Comparison of ENCODE assay signal across 8 cellular contexts in the genomic region with DNA sequence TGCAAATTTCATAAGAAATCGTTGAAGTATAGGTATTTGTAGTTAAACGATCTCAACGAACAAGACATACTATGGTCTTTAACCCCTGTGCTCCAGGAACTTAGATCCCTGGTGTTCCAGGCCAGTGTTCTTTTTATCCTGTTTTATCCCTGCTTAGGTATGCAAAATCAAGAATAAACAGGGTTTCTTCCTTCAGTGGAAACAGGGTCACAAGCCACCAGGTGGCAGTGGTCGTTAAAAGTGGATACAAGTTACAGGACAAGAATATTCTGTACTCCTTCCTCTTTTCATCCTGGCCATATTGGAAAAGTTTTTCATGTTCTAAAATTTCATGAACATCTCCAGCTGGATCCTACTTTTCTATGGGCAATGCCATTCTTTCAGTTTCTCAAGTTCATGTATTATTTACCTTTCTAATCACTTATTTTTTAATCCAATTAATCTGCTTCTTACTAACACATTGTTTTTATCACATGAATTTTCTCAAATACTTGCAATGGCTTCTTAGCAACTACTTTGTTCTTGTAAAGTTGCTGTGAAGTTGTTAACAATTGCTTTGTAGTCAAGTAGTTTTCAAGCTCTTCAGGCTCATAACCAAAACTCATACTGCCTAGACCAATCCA. TPM values are rescaled to one million over a fixed set of nuclear protein-coding genes. Genes with fewer than 3 reads are reported as not detected.
DNase-seq lines count a peak whose midpoint lies in the region; ATAC-seq, FAIRE-seq and TF ChIP-seq lines count a peak whose summit lies in the region.

No MANE protein-coding gene starts in this region.

- no peak overlapping the region for H3K4me3 ChIP-seq in A549
- no peak overlapping the region for H3K4me3 ChIP-seq in kidney epithelial cell (ENCODE audit: low read depth, low read length)

- no peak for TF ChIP-seq EP300 in A549 (IDR thresholded peaks at IDR 0.05)

- peak; percentile 46 for FAIRE-seq in A549 (lab: Jason Lieb, UNC)

- no peaks in the 10 kb centered on the region for H3K9me3 ChIP-seq in A549

- ATAC-seq in A549 (peak; percentile 68 to 88; a peak in 3 of 6 replicates), HG03139 (IDR thresholded peaks at IDR 0.05; ENCODE audit: unreplicated experiment) (no peak)

- in situ Hi-C loops in T47D (cut with HindIII; ENCODE audit: low pct_unique_long_range_greater_than_20kb, low sequenced_read_pairs): no loop called here

- TF ChIP-seq CTCF in A549 (IDR thresholded peaks at IDR 0.05): peak; percentile 57
- peak; percentile 54 for TF ChIP-seq CTCF in GM12873 (IDR thresholded peaks at IDR 0.05; ENCODE audit: insufficient read depth, low read depth, low read length, missing control alignments)
- peak; percentile 59 for TF ChIP-seq CTCF in kidney epithelial cell (IDR thresholded peaks at IDR 0.05; ENCODE audit: insufficient read depth, low read length, poor library complexity, severe bottlenecking)

- WGBS in A549 (ENCODE audit: missing lambda C conversion rate): 28% methylated on average over 4 of the region's 4 CpGs

- H3K27ac ChIP-seq in A549: no peak overlapping the region

- CTCF ChIA-PET in A549 (lab: Yijun Ruan, JAX): interaction anchor here (0.6 to 2.0 kb wide), 8 partner anchors 9 to 882 kb away, joined by 3 to 6 read pairs (median 4); no protein-coding TSS in a partner anchor

- DNase-seq in A549 (ENCODE audit: low read depth in 1 of 2, low spot score in 1 of 2) (peak; percentile 24 to 81), Kasumi-1 (lab: John Stamatoyannopoulos, UW) (peak; percentile 83 to 90), SIG-M5 treated with dmso at 0.1 percent for 504 hours (lab: John Stamatoyannopoulos, UW; ENCODE audit: unreplicated experiment) (peak; percentile 78), T47D (ENCODE audit: low read depth in 1 of 2, low spot score in 1 of 2) (peak; percentile 3 to 76), kidney epithelial cell (ENCODE audit: low read depth) (no peak)
- peak; percentile 8 to 18 for DNase-seq in stimulated activated CD4-positive, alpha-beta T cell treated with anti-CD3 and anti-CD28 coated beads, Interleukin-4, amount 100 ng/mL, for 48 hours (ENCODE audit: low read depth in 2 of 2)

- POLR2A ChIA-PET in A549 (lab: Yijun Ruan, JAX): no interaction called here

- no peak overlapping the region for H3K4me2 ChIP-seq in A549

- H3K4me1 ChIP-seq in A549: peaks cover 25% of the 10 kb centered on the region

- no peaks in the 10 kb centered on the region for H3K36me3 ChIP-seq in kidney epithelial cell (ENCODE audit: control insufficient read depth, insufficient read depth, low read length)

- H3K27me3 ChIP-seq in kidney epithelial cell (ENCODE audit: control insufficient read depth, insufficient read depth, low read length): no peaks in the 10 kb centered on the region

- no peak for TF ChIP-seq POLR2A in A549 (IDR thresholded peaks at IDR 0.05; ENCODE audit: low read length)

- peak; percentile 72 to 78 for TF ChIP-seq RAD21 in A549 (conservative IDR thresholded peaks at IDR 0.05 in 1 of 2, IDR thresholded peaks at IDR 0.05 in 1 of 2)

TF ChIP-seq in A549, 52 proteins besides CTCF, POLR2A, EP300 and RAD21:
- TF ChIP-seq ZC3H11A (IDR thresholded peaks at IDR 0.05) (no peak), SMC3 (IDR thresholded peaks at IDR 0.05) (peak; percentile 79), MAFK (IDR thresholded peaks at IDR 0.05; ENCODE audit: partially characterized antibody) (peak; percentile 3)

RNA-seq across cellular contexts. Expression of a gene that starts 16.4 kb away (rescaled TPM):
- 5.5 and 7.0 TPM in 2 replicates for polyA plus RNA-seq in A549 (2011; rRNA removed)
- polyA plus RNA-seq in A549 (2012; cell fraction: cytosol; rRNA removed): 0.80 and 1.1 TPM in 2 replicates
- polyA plus RNA-seq in A549 (2012; cell fraction: nucleus; rRNA removed): 0.23 and 0.24 TPM in 2 replicates
- 1.5 to 3.0 TPM (median 1.8 TPM) in 3 replicates for polyA plus RNA-seq in A549 (2017; fragmentation: RNase III; extraction: RNeasy Plus Mini Kit Qiagen cat#74134 plus additional on column Dnase treatment)
- polyA minus RNA-seq in A549 (2011; rRNA and poly(A)+ RNA removed): 0.88 and 1.1 TPM in 2 replicates
- total RNA-seq in kidney epithelial cell: 8.8 and 9.9 TPM in 2 replicates
